14 cellular contexts compared by ENCODE assay signal in genomic region chr2:170313636-170314348, GRCh38.
A peak's percentile ranks its signal among the peaks of the same experiment; 100 is the strongest.
DNase-seq lines count a peak whose midpoint lies in the region; ATAC-seq and TF ChIP-seq lines count a peak whose summit lies in the region.
"Had no signal": no experiment of that assay in that cellular context is flagged by ENCODE, and none has a peak within 500 bp of the region (broad histone marks: within the 10 kb centered on the region; RNA-seq: fewer than 3 reads in every experiment).

No MANE protein-coding gene starts in this region.

- H3K36me3 Mint-ChIP-seq in activated naive CD4-positive, alpha-beta T cell treated with anti-CD3 and anti-CD28 coated beads for 36 hours (ENCODE audit: low read depth), result no peaks in the 10 kb centered on the region
- H3K36me3 Mint-ChIP-seq: natural killer cell treated with Interleukin-12 subunit alpha and Interleukin-12 subunit beta and Interleukin-15 and Interleukin-18, amount 100 ng/mL, for 72 hours; stimulated activated effector memory CD8-positive, alpha-beta T cell treated with anti-CD3 and anti-CD28 coated beads, Interleukin-12 subunit alpha, Interleukin-12 subunit beta, amount 100 ng/mL, for 72 hours had no signal

- H3K4me3 Mint-ChIP-seq in activated naive CD4-positive, alpha-beta T cell treated with anti-CD3 and anti-CD28 coated beads for 36 hours, result no peak overlapping the region
- H3K4me3 Mint-ChIP-seq: natural killer cell treated with Interleukin-12 subunit alpha and Interleukin-12 subunit beta and Interleukin-15 and Interleukin-18, amount 100 ng/mL, for 72 hours; stimulated activated effector memory CD8-positive, alpha-beta T cell treated with anti-CD3 and anti-CD28 coated beads, Interleukin-12 subunit alpha, Interleukin-12 subunit beta, amount 100 ng/mL, for 72 hours; T-helper 2 cell treated with Interferon-gamma antibody and Interleukin-4, amounts not matched to agents 5 μg/mL and 100 μg/mL, for 36 hours had no signal

- H3K4me3 ChIP-seq in fibroblast of mammary gland (ENCODE audit: control insufficient read depth, low read depth, low read length), result no peak overlapping the region
- H3K4me3 ChIP-seq in skeletal muscle satellite cell (ENCODE audit: low read length), result no peak overlapping the region
- H3K4me3 ChIP-seq: PC-9 had no signal

- CTCF ChIA-PET in activated naive CD4-positive, alpha-beta T cell treated with anti-CD3 and anti-CD28 coated beads for 36 hours (lab: Charles Lee), result no interaction called here

- ATAC-seq in HG03139 (IDR thresholded peaks at IDR 0.05; ENCODE audit: unreplicated experiment), result no peak
- ATAC-seq: natural killer cell treated with Interleukin-12 subunit alpha and Interleukin-12 subunit beta and Interleukin-15 and Interleukin-18, amount 100 ng/mL, for 72 hours; stimulated activated effector memory CD8-positive, alpha-beta T cell treated with anti-CD3 and anti-CD28 coated beads, Interleukin-12 subunit alpha, Interleukin-12 subunit beta, amount 100 ng/mL, for 72 hours had no signal

- peaks cover 21% of the 10 kb centered on the region for H3K27me3 Mint-ChIP-seq in activated naive CD4-positive, alpha-beta T cell treated with anti-CD3 and anti-CD28 coated beads for 36 hours (ENCODE audit: low read depth)

- H3K4me1 ChIP-seq in skeletal muscle satellite cell (ENCODE audit: control insufficient read depth, insufficient read depth, low read length), result peaks cover 53% of the 10 kb centered on the region

- H3K27ac Mint-ChIP-seq in activated naive CD4-positive, alpha-beta T cell treated with anti-CD3 and anti-CD28 coated beads for 36 hours, result no peak overlapping the region
- H3K27ac Mint-ChIP-seq: natural killer cell treated with Interleukin-12 subunit alpha and Interleukin-12 subunit beta and Interleukin-15 and Interleukin-18, amount 100 ng/mL, for 72 hours; stimulated activated effector memory CD8-positive, alpha-beta T cell treated with anti-CD3 and anti-CD28 coated beads, Interleukin-12 subunit alpha, Interleukin-12 subunit beta, amount 100 ng/mL, for 72 hours; T-helper 2 cell treated with Interferon-gamma antibody and Interleukin-4, amounts not matched to agents 5 μg/mL and 100 μg/mL, for 36 hours had no signal

- intact Hi-C loops in activated naive CD4-positive, alpha-beta T cell treated with anti-CD3 and anti-CD28 coated beads for 36 hours (cut with micrococcal nuclease), result no loop called here

- H3K27me3 ChIP-seq in skeletal muscle satellite cell (ENCODE audit: control insufficient read depth, insufficient read depth, low read length), result no peaks in the 10 kb centered on the region

- H3K9me3 Mint-ChIP-seq in activated naive CD4-positive, alpha-beta T cell treated with anti-CD3 and anti-CD28 coated beads for 36 hours, result no peaks in the 10 kb centered on the region
- H3K9me3 Mint-ChIP-seq: stimulated activated effector memory CD8-positive, alpha-beta T cell treated with anti-CD3 and anti-CD28 coated beads, Interleukin-12 subunit alpha, Interleukin-12 subunit beta, amount 100 ng/mL, for 72 hours; T-helper 2 cell treated with Interferon-gamma antibody and Interleukin-4, amounts not matched to agents 5 μg/mL and 100 μg/mL, for 36 hours had no signal

- H3K4me2 ChIP-seq in skeletal muscle satellite cell (ENCODE audit: low read length), result peak overlapping the region; percentile 13
- H3K4me2 ChIP-seq: PC-9 had no signal

- no peaks in the 10 kb centered on the region for H3K4me1 Mint-ChIP-seq in activated naive CD4-positive, alpha-beta T cell treated with anti-CD3 and anti-CD28 coated beads for 36 hours (ENCODE audit: low read depth)
- H3K4me1 Mint-ChIP-seq: stimulated activated effector memory CD8-positive, alpha-beta T cell treated with anti-CD3 and anti-CD28 coated beads, Interleukin-12 subunit alpha, Interleukin-12 subunit beta, amount 100 ng/mL, for 72 hours had no signal

- no peak for TF ChIP-seq CTCF in fibroblast of mammary gland (conservative IDR thresholded peaks at IDR 0.05; ENCODE audit: control insufficient read depth, insufficient read depth, low read depth, low read length)

- H3K9me3 ChIP-seq in skeletal muscle satellite cell (replicated peaks; ENCODE audit: low read length), result no peaks in the 10 kb centered on the region

- H3K9ac ChIP-seq in skeletal muscle satellite cell (ENCODE audit: low read depth, low read length), result no peak overlapping the region

- H3K36me3 ChIP-seq in skeletal muscle satellite cell (ENCODE audit: insufficient read depth, low read length), result no peaks in the 10 kb centered on the region

- DNase-seq in NCI-H1417 (lab: John Stamatoyannopoulos, UW) (peak; percentile 28 to 85 (median 78)), NCI-H1417 treated with DMSO at 0.1 percent for 48 hours (lab: John Stamatoyannopoulos, UW) (no peak), NCI-H510A treated with DMSO at 0.1 percent for 48 hours (lab: John Stamatoyannopoulos, UW) (peak; percentile 70), fibroblast of mammary gland (ENCODE audit: low read depth) (peak; percentile 11)
- DNase-seq in activated naive CD4-positive, alpha-beta T cell treated with anti-CD3 and anti-CD28 coated beads for 36 hours, result no peak
- no peak for DNase-seq in NK-92 treated with Interleukin-12 subunit alpha and Interleukin-12 subunit beta, amount 100 ng/mL, for 24 hours (lab: John Stamatoyannopoulos, UW)
- DNase-seq: 8988T; activated CD8-positive, alpha-beta memory T cell treated with anti-CD3 and anti-CD28 coated beads, Interleukin-2, amount 50 U/mL, for 48 hours; PC-9 had no signal

Comparison
In these comparisons a context has a peak if more than half of its experiments do, and no peak if none do; other contexts are left out.
1. DNase-seq: peak in NCI-H1417 (3 of 3), NCI-H510A treated with DMSO at 0.1 percent for 48 hours (single experiment) and fibroblast of mammary gland (single experiment); none in NCI-H1417 treated with DMSO at 0.1 percent for 48 hours (single experiment), activated naive CD4-positive, alpha-beta T cell treated with anti-CD3 and anti-CD28 coated beads for 36 hours (single experiment) and NK-92 treated with Interleukin-12 subunit alpha and Interleukin-12 subunit beta, amount 100 ng/mL, for 24 hours (single experiment).